10 cellular contexts compared by ENCODE assay signal in the genomic region with DNA sequence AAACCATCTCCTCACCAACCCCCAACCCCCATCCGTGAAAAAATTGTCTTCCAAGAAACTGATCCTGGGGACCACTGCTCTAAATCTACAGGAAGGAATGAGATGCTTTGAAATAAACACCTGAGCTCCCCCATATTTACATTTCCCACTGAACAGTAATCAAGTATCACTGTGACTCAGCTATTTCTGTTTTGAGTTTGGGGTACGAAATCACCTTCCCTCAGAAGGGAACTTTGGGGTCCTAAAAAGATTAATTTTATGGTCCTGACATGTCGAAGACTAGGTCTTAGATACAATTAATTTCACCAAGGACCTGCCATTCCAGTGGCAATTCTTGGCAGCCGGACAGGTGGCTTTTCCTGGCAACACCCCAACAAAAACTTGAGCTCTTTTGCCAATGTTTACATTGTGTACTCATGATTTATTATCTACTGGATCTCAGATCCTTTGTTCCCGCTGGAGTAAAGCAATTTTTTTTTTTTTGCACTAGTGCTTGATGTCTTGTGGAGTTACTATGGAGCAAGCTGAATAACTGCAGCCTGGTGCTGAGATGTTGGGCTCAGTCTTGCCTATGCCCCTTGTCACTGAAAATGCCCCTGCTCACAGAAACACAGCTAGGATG. TPM values are rescaled to one million over a fixed set of nuclear protein-coding genes. Genes with fewer than 3 reads are reported as not detected.
DNase-seq lines count a peak whose midpoint lies in the region; ATAC-seq, FAIRE-seq and TF ChIP-seq lines count a peak whose summit lies in the region.
"Had no signal": no experiment of that assay in that cellular context is flagged by ENCODE, and none has a peak within 500 bp of the region (broad histone marks: within the 10 kb centered on the region; RNA-seq: fewer than 3 reads in every experiment).

No MANE protein-coding gene starts in this region.

- TF ChIP-seq POLR2A in GM12892 (IDR thresholded peaks at IDR 0.05; ENCODE audit: low read depth, low read length): no peak

- no peaks in the 10 kb centered on the region for H3K27me3 ChIP-seq in heart right ventricle
- H3K27me3 ChIP-seq: cardiac muscle cell had no signal

- H3K9me3 ChIP-seq in heart right ventricle (no peaks in the 10 kb centered on the region), kidney (ENCODE audit: control insufficient read depth in 1 of 2, low read length in 2 of 2) (no peaks in the 10 kb centered on the region)

- H3K4me1 ChIP-seq in heart right ventricle (peaks cover 0 to 73% (median 33%) of the 10 kb centered on the region in 9 donors), kidney (ENCODE audit: control insufficient read depth in 1 of 2, insufficient read depth in 1 of 2, low read depth in 1 of 2, low read length in 2 of 2) (peaks cover 0 to 9% of the 10 kb centered on the region in 2 donors)

- ATAC-seq in heart right ventricle (peak in 2 of 8 donors; percentile 23 to 58), left cardiac atrium (no peak), HG03108 (IDR thresholded peaks at IDR 0.05; ENCODE audit: unreplicated experiment) (no peak)

- intact Hi-C loops in heart right ventricle (cut with DNase I) (loop anchor here in 1 of 10 donors (10.0 kb wide), 1 partner anchor 118 kb away; a partner anchor contains a TSS), left cardiac atrium (cut with DNase I) (no loop called here), kidney (cut with DNase I) (no loop called here)

- DNase-seq in heart right ventricle (peak; percentile 16 to 37), left cardiac atrium (no peak), SHP77 treated with DMSO at 0.1 percent for 48 hours (lab: John Stamatoyannopoulos, UW) (peak; percentile 86), glomerular visceral epithelial cell (ENCODE audit: extremely low spot score) (peak; percentile 69), urothelium cell line (ENCODE audit: low spot score) (peak; percentile 54), GM12892 (ENCODE audit: insufficient read length) (no peak), kidney (no peak)
- DNase-seq: stimulated activated CD4-positive, alpha-beta T cell treated with anti-CD3 and anti-CD28 coated beads, Interleukin-15, amount 100 ng/mL, for 24 hours had no signal

- H3K9ac ChIP-seq in kidney (ENCODE audit: low read length in 2 of 2): no peak overlapping the region

- TF ChIP-seq CTCF in heart right ventricle (IDR thresholded peaks at IDR 0.05) (no peak), kidney (IDR thresholded peaks at IDR 0.05; ENCODE audit: borderline replicate concordance, extremely low read depth, insufficient read depth) (no peak)

- WGBS in heart right ventricle, 2 donors: 54 to 62% methylated on average over 5 of the region's 5 CpGs

- H3K4me3 ChIP-seq in heart right ventricle: no peak overlapping the region
- H3K4me3 ChIP-seq in kidney (ENCODE audit: low read length in 2 of 2): no peak overlapping the region
- H3K4me3 ChIP-seq: cardiac muscle cell had no signal

- H3K36me3 ChIP-seq in heart right ventricle (peaks cover 0 to 44% (median 13%) of the 10 kb centered on the region in 9 donors), kidney (ENCODE audit: control insufficient read depth in 1 of 2, insufficient read depth in 2 of 2, low read length in 2 of 2) (no peaks in the 10 kb centered on the region)

- no peak for FAIRE-seq in urothelium cell line (lab: Jason Lieb, UNC)
- no peak for FAIRE-seq in GM12892 (lab: Jason Lieb, UNC)
- FAIRE-seq in kidney (lab: Jason Lieb, UNC): no peak

- H3K27ac ChIP-seq in heart right ventricle: peak overlapping the region in 1 of 10 donors; percentile 3
- no peak overlapping the region for H3K27ac ChIP-seq in kidney (ENCODE audit: low read depth in 2 of 2, low read length in 2 of 2)
- H3K27ac ChIP-seq: cardiac muscle cell had no signal

RNA-seq across cellular contexts. Expression of a gene that starts 14.3 kb away (rescaled TPM):
- total RNA-seq in heart right ventricle (10 to 100 TPM; 11.0 to 29.8 (median 15.9) TPM), left cardiac atrium (10 to 100 TPM; 15.8 to 27.4 TPM), kidney (64.8 TPM)
- polyA plus RNA-seq in heart right ventricle (1 to 10 TPM; 2.5 to 5.4 TPM), kidney (ENCODE audit: insufficient read depth, low read depth, low replicate concordance) (2.0 TPM)
- polyA plus RNA-seq in GM12892 (2012; ENCODE audit: missing spikeins): 11.6 TPM

Comparison
In these comparisons a context has a peak if more than half of its experiments do, and no peak if none do; other contexts are left out.
1. DNase-seq: peak in heart right ventricle (2 of 2), SHP77 treated with DMSO at 0.1 percent for 48 hours (single experiment), glomerular visceral epithelial cell (single experiment) and urothelium cell line (single experiment); none in left cardiac atrium (single experiment), GM12892 (single experiment) and kidney (single experiment).